In genomic region chr1:43221256-43221778, GRCh38 we compare ENCODE assay signal across 9 cellular contexts.
DNase-seq lines count a peak whose midpoint lies in the region; ATAC-seq lines count a peak whose summit lies in the region.
"Had no signal": no experiment of that assay in that cellular context is flagged by ENCODE, and none has a peak within 500 bp of the region (broad histone marks: within the 10 kb centered on the region; RNA-seq: fewer than 3 reads in every experiment).

No MANE protein-coding gene starts in this region.

- no peaks in the 10 kb centered on the region for H3K27me3 Mint-ChIP-seq in stimulated activated naive CD8-positive, alpha-beta T cell treated with anti-CD3 and anti-CD28 coated beads, Interleukin-15, amount 100 ng/mL, for 72 hours

- peak; percentile 19 for ATAC-seq in stimulated activated naive CD8-positive, alpha-beta T cell treated with anti-CD3 and anti-CD28 coated beads, Interleukin-15, Interleukin-2, amounts not matched to agents 100 U/mL and 50 U/mL, for 24 hours
- no peak for ATAC-seq in stimulated activated naive CD8-positive, alpha-beta T cell treated with anti-CD3 and anti-CD28 coated beads, Interleukin-15, amount 100 ng/mL, for 72 hours
- ATAC-seq in HG02938 (IDR thresholded peaks at IDR 0.05; ENCODE audit: unreplicated experiment) (peak; percentile 62), HG02840 (IDR thresholded peaks at IDR 0.05; ENCODE audit: low FRiP score, unreplicated experiment) (no peak)
- ATAC-seq: A549 had no signal

- no peak overlapping the region for H3K27ac Mint-ChIP-seq in stimulated activated naive CD8-positive, alpha-beta T cell treated with anti-CD3 and anti-CD28 coated beads, Interleukin-15, amount 100 ng/mL, for 72 hours

- H3K4me3 Mint-ChIP-seq in stimulated activated naive CD8-positive, alpha-beta T cell treated with anti-CD3 and anti-CD28 coated beads, Interleukin-15, amount 100 ng/mL, for 72 hours, result no peak overlapping the region

- H3K9me3 Mint-ChIP-seq in stimulated activated naive CD8-positive, alpha-beta T cell treated with anti-CD3 and anti-CD28 coated beads, Interleukin-15, amount 100 ng/mL, for 72 hours, result no peaks in the 10 kb centered on the region

- H3K4me1 Mint-ChIP-seq in stimulated activated naive CD8-positive, alpha-beta T cell treated with anti-CD3 and anti-CD28 coated beads, Interleukin-15, amount 100 ng/mL, for 72 hours, result peaks cover 11% of the 10 kb centered on the region

- no peak for DNase-seq in stimulated activated naive CD8-positive, alpha-beta T cell treated with anti-CD3 and anti-CD28 coated beads, Interleukin-15, Interleukin-2, amounts not matched to agents 100 U/mL and 50 U/mL, for 24 hours
- DNase-seq in stimulated activated naive CD8-positive, alpha-beta T cell treated with anti-CD3 and anti-CD28 coated beads, Interleukin-15, amount 100 ng/mL, for 72 hours, result no peak
- DNase-seq in NOMO-1 (lab: John Stamatoyannopoulos, UW; ENCODE audit: unreplicated experiment in 2 of 2) (peak; percentile 29 to 83), NCI-H526 (lab: John Stamatoyannopoulos, UW) (no peak)
- DNase-seq in activated T-cell treated with anti-CD3 and anti-CD28 coated beads, Interleukin-2, amount 50 U/mL, for 48 hours, result no peak
- DNase-seq in stimulated activated CD4-positive, alpha-beta T cell treated with anti-CD3 and anti-CD28 coated beads, Interleukin-4, amount 100 ng/mL, for 24 hours, result no peak

Comparison
In these comparisons a context has a peak if more than half of its experiments do, and no peak if none do; other contexts are left out.
1. ATAC-seq: peak in stimulated activated naive CD8-positive, alpha-beta T cell treated with anti-CD3 and anti-CD28 coated beads, Interleukin-15, Interleukin-2, amounts not matched to agents 100 U/mL and 50 U/mL, for 24 hours (single experiment) and HG02938 (single experiment); none in stimulated activated naive CD8-positive, alpha-beta T cell treated with anti-CD3 and anti-CD28 coated beads, Interleukin-15, amount 100 ng/mL, for 72 hours (single experiment) and HG02840 (single experiment).
2. DNase-seq: peak in NOMO-1 (2 of 2); none in stimulated activated naive CD8-positive, alpha-beta T cell treated with anti-CD3 and anti-CD28 coated beads, Interleukin-15, Interleukin-2, amounts not matched to agents 100 U/mL and 50 U/mL, for 24 hours (single experiment), stimulated activated naive CD8-positive, alpha-beta T cell treated with anti-CD3 and anti-CD28 coated beads, Interleukin-15, amount 100 ng/mL, for 72 hours (0 of 2), NCI-H526 (0 of 2), activated T-cell treated with anti-CD3 and anti-CD28 coated beads, Interleukin-2, amount 50 U/mL, for 48 hours (0 of 2) and stimulated activated CD4-positive, alpha-beta T cell treated with anti-CD3 and anti-CD28 coated beads, Interleukin-4, amount 100 ng/mL, for 24 hours (single experiment).